8 cellular contexts compared by ENCODE assay signal in the genomic region with DNA sequence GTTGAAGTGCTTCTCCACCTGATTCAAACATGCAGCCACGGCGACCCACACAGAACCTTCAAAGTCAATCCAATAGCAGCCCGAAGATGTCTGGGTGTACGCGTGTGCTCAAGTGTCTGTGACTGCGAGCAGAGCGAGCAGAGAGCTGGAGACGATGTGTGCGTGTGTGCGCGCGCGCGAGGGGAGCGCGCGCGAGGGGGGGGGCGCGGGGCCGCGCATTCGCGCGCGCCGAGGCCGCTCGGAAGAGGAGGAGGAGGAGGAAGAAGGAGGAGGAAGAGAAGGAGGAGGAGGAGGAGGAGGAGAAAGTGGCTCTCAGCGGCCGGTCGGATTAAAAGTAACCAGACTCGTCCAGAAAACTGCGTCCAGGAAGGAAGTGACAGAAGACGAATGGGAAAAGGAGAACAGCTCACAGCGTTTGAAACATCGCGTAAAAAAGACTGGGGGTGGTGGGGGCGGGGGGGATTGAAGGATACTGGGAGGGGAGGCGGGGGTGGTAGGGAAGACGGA. TPM values are rescaled to one million over a fixed set of nuclear protein-coding genes. Genes with fewer than 3 reads are reported as not detected.
DNase-seq lines count a peak whose midpoint lies in the region; ATAC-seq, FAIRE-seq and TF ChIP-seq lines count a peak whose summit lies in the region.

A gene (minus strand): TSS at position 126 of the 507 bp plus-strand sequence. CDS start 59,396 bp downstream, outside the sequence.

- H3K36me3 ChIP-seq in mesodermal cell (ENCODE audit: control insufficient read depth, insufficient read depth, low read length) (no peaks in the 10 kb centered on the region), thoracic aorta (no peaks in the 10 kb centered on the region)

- H3K4me1 ChIP-seq in mesodermal cell (ENCODE audit: control insufficient read depth, insufficient read depth, low read length, poor library complexity, severe bottlenecking), result no peaks in the 10 kb centered on the region
- peaks cover 18 to 28% of the 10 kb centered on the region in 2 donors for H3K4me1 ChIP-seq in thoracic aorta (ENCODE audit: control insufficient read depth in 1 of 2, low read depth in 2 of 2)

- ATAC-seq in thoracic aorta (ENCODE audit: insufficient number of reproducible peaks, low FRiP score, low read depth), result peak; percentile 59

- no peak for TF ChIP-seq CTCF in thoracic aorta (IDR thresholded peaks at IDR 0.05)

- H3K9me3 ChIP-seq in mesodermal cell (ENCODE audit: control insufficient read depth, low read length) (no peaks in the 10 kb centered on the region), thoracic aorta (no peaks in the 10 kb centered on the region)

- H3K27me3 ChIP-seq in thoracic aorta (replicated peaks; ENCODE audit: insufficient read depth), result no peaks in the 10 kb centered on the region

- peak; percentile 48 for DNase-seq in GM04504 (ENCODE audit: low read depth)
- peak; percentile 33 for DNase-seq in H54 (ENCODE audit: insufficient read length, low spot score)
- DNase-seq in NCI-H187 (lab: John Stamatoyannopoulos, UW), result peak; percentile 6 to 49
- DNase-seq in UCSD-AML1 (lab: John Stamatoyannopoulos, UW; ENCODE audit: unreplicated experiment), result peak; percentile 89
- peak; percentile 76 to 78 for DNase-seq in erythroblast (lab: John Stamatoyannopoulos, UW)
- peak; percentile 37 for DNase-seq in thoracic aorta (ENCODE audit: low spot score)
- DNase-seq in RKO (ENCODE audit: low spot score), result no peak

- WGBS in mesodermal cell (ENCODE audit: insufficient coverage in 2 of 2), 2 experiments, result 0% methylated on average over 2 to 32 of the region's 41 CpGs

- FAIRE-seq in H54 (lab: Jason Lieb, UNC), result peak; percentile 91

- H3K4me3 ChIP-seq in mesodermal cell (ENCODE audit: extremely low read depth, insufficient read depth, low read length, poor library complexity, severe bottlenecking) (peak within 1 kb of the TSS; percentile 55), thoracic aorta (peak within 1 kb of the TSS; percentile 86)

- TF ChIP-seq POLR2A in H54 (IDR thresholded peaks at IDR 0.05; ENCODE audit: low read depth, low read length) (no peak), erythroblast (IDR thresholded peaks at IDR 0.05; ENCODE audit: low read length) (peak; percentile 56)

- H3K27ac ChIP-seq in mesodermal cell (ENCODE audit: low read depth, low read length, severe bottlenecking) (peak within 1 kb of the TSS; percentile 73), thoracic aorta (peak within 1 kb of the TSS; percentile 90 to 96)

RNA-seq across cellular contexts. Expression of the gene that starts here (rescaled TPM):
- polyA plus RNA-seq in mesodermal cell (2013, experiment 1 of 2), result 42.0 TPM
- polyA plus RNA-seq in mesodermal cell (2013, experiment 2 of 2), result 35.9 TPM
- 100 to 1,000 TPM in 1 of 2 donors, 10 to 100 TPM in 1; 94.0 to 104 TPM for total RNA-seq in thoracic aorta
